Comparison of ENCODE assay signal across 18 cellular contexts in the genomic region with DNA sequence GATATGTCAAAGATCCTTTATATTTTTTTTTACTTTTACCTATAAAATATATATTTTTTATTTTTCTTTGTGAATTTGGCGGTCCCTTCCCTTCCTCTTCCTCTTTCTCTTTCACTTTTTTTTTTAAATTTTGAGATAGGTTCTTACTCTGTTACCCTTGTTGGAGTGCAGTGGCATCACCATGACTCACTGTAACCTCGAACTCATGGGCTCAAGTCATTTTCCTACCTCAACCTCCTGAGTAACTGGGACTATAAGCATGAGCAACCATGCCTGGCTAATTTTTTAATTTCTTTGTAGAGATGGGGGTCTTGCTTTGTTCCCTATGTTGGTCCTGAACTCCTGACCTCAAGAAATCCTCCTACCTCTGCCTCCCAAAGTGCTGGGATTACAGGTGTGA.
"Had no signal": no experiment of that assay in that cellular context is flagged by ENCODE, and none has a peak within 500 bp of the region (broad histone marks: within the 10 kb centered on the region; RNA-seq: fewer than 3 reads in every experiment).

No MANE protein-coding gene starts in this region.

- H3K9me3 ChIP-seq: adrenal gland, esophagus muscularis mucosa, lower lobe of right lung, SK-N-SH, transverse colon, uterus had no signal

- H3K9me3 Mint-ChIP-seq: activated naive CD4-positive, alpha-beta T cell treated with anti-CD3 and anti-CD28 coated beads for 36 hours; activated T-helper 2 cell treated with anti-CD3 and anti-CD28 coated beads, Interferon-gamma antibody, Interleukin-2, Interleukin-4, amounts not matched to agents 10 μg/mL and 5 μg/mL and 100 μg/mL, durations not matched to agents 14 hours and 24 hours and 36 hours; mesothelial cell of epicardium had no signal

- H3K4me3 Mint-ChIP-seq: activated naive CD4-positive, alpha-beta T cell treated with anti-CD3 and anti-CD28 coated beads for 36 hours; dendritic cell treated with granulocyte-macrophage colony-stimulating factor and Interleukin-4, amounts not matched to agents 40 ng/mL and 50 ng/mL, for 4 days; mesothelial cell of epicardium; stimulated activated memory B cell treated with anti-CD40 and anti-IgM and Interleukin-4, amounts not matched to agents 10 μg/mL and 1 μg/mL and 100 μg/mL, for 72 hours had no signal

- ATAC-seq: lower lobe of right lung; stimulated activated memory B cell treated with anti-CD40 and anti-IgM and Interleukin-4, amounts not matched to agents 10 μg/mL and 1 μg/mL and 100 μg/mL, for 72 hours had no signal

- H3K27ac Mint-ChIP-seq: activated naive CD4-positive, alpha-beta T cell treated with anti-CD3 and anti-CD28 coated beads for 36 hours; activated T-helper 2 cell treated with anti-CD3 and anti-CD28 coated beads, Interferon-gamma antibody, Interleukin-2, Interleukin-4, amounts not matched to agents 10 μg/mL and 5 μg/mL and 100 μg/mL, durations not matched to agents 14 hours and 24 hours and 36 hours; dendritic cell treated with granulocyte-macrophage colony-stimulating factor and Interleukin-4, amounts not matched to agents 40 ng/mL and 50 ng/mL, for 4 days; mesothelial cell of epicardium; stimulated activated memory B cell treated with anti-CD40 and anti-IgM and Interleukin-4, amounts not matched to agents 10 μg/mL and 1 μg/mL and 100 μg/mL, for 72 hours had no signal

- H3K4me1 ChIP-seq: lower lobe of right lung, transverse colon had no signal

- H3K36me3 ChIP-seq: adrenal gland, esophagus muscularis mucosa, lower lobe of right lung, transverse colon, uterus had no signal

- H3K36me3 Mint-ChIP-seq: mesothelial cell of epicardium had no signal

- H3K4me3 ChIP-seq: adrenal gland, esophagus muscularis mucosa, lower lobe of right lung, transverse colon, uterus had no signal

- H3K27me3 ChIP-seq: adrenal gland, esophagus muscularis mucosa, uterus had no signal

- H3K27ac ChIP-seq: adrenal gland, esophagus muscularis mucosa, lower lobe of right lung, transverse colon, uterus had no signal

- DNase-seq: activated naive CD4-positive, alpha-beta T cell treated with anti-CD3 and anti-CD28 coated beads for 36 hours; adrenal gland; cerebellar nuclear complex; effector CD8-positive, alpha-beta T cell; lower lobe of right lung; SHP77 treated with DMSO at 0.1 percent for 48 hours; SK-N-SH; stimulated activated CD4-positive, alpha-beta T cell treated with anti-CD3 and anti-CD28 coated beads, Interleukin-4, amount 100 ng/mL, for 1 hour; substantia nigra; T-helper 1 cell; T-helper 9 cell; transverse colon; uterus had no signal
